Comparison of ENCODE assay signal across 7 cellular contexts in genomic region chr5:846602-847091, GRCh38. TPM values are rescaled to one million over a fixed set of nuclear protein-coding genes. Genes with fewer than 3 reads are reported as not detected.
DNase-seq lines count a peak whose midpoint lies in the region; ATAC-seq and TF ChIP-seq lines count a peak whose summit lies in the region.
"Not testable (repeated sequence)": the region's sequence is repeated elsewhere in the genome, so short reads cannot be mapped to it uniquely, and the experiment has no call there.

No MANE protein-coding gene starts in this region.

- not testable (repeated sequence) for H3K4me1 Mint-ChIP-seq in T-helper 17 cell; activated CD8-positive, alpha-beta memory T cell treated with anti-CD3 and anti-CD28 coated beads, Interleukin-2, amount 10 ng/mL, durations not matched to agents 7 days and 5 days; stimulated activated effector memory CD8-positive, alpha-beta T cell treated with anti-CD3 and anti-CD28 coated beads, Interleukin-12 subunit alpha, Interleukin-12 subunit beta, amount 100 ng/mL, for 72 hours
- H3K4me1 Mint-ChIP-seq in neural crest cell: peaks cover 21% of the 10 kb centered on the region

- not testable (repeated sequence) for H3K4me3 Mint-ChIP-seq in T-helper 17 cell; activated CD8-positive, alpha-beta memory T cell treated with anti-CD3 and anti-CD28 coated beads, Interleukin-2, amount 10 ng/mL, durations not matched to agents 7 days and 5 days; neural crest cell; stimulated activated effector memory CD8-positive, alpha-beta T cell treated with anti-CD3 and anti-CD28 coated beads, Interleukin-12 subunit alpha, Interleukin-12 subunit beta, amount 100 ng/mL, for 72 hours

- ATAC-seq in GM18517 (IDR thresholded peaks at IDR 0.05; ENCODE audit: unreplicated experiment): peak; percentile 64
- peak; percentile 53 for ATAC-seq in T-helper 17 cell
- ATAC-seq in activated CD8-positive, alpha-beta memory T cell treated with anti-CD3 and anti-CD28 coated beads, Interleukin-2, amount 10 ng/mL, durations not matched to agents 7 days and 5 days: not testable (repeated sequence)
- ATAC-seq in activated naive CD4-positive, alpha-beta T cell treated with anti-CD3 and anti-CD28 coated beads, Interleukin-2, amount 50 U/mL, for 72 hours: peak; percentile 27 to 79
- peak; percentile 50 for ATAC-seq in stimulated activated effector memory CD8-positive, alpha-beta T cell treated with anti-CD3 and anti-CD28 coated beads, Interleukin-12 subunit alpha, Interleukin-12 subunit beta, amount 100 ng/mL, for 72 hours

- not testable (repeated sequence) for H3K27me3 Mint-ChIP-seq in T-helper 17 cell; activated CD8-positive, alpha-beta memory T cell treated with anti-CD3 and anti-CD28 coated beads, Interleukin-2, amount 10 ng/mL, durations not matched to agents 7 days and 5 days
- H3K27me3 Mint-ChIP-seq in neural crest cell (ENCODE audit: low read depth): peaks cover 10% of the 10 kb centered on the region

- intact Hi-C loops in cardiac septum (cut with DNase I): loop anchor here (5.0 kb wide), 1 partner anchor 84 kb away; no protein-coding TSS in a partner anchor

- H3K9me3 Mint-ChIP-seq in activated CD8-positive, alpha-beta memory T cell treated with anti-CD3 and anti-CD28 coated beads, Interleukin-2, amount 10 ng/mL, durations not matched to agents 7 days and 5 days (ENCODE audit: low read depth); activated naive CD4-positive, alpha-beta T cell treated with anti-CD3 and anti-CD28 coated beads, Interleukin-2, amount 50 U/mL, for 72 hours; neural crest cell; stimulated activated effector memory CD8-positive, alpha-beta T cell treated with anti-CD3 and anti-CD28 coated beads, Interleukin-12 subunit alpha, Interleukin-12 subunit beta, amount 100 ng/mL, for 72 hours: not testable (repeated sequence)

- DNase-seq in T-helper 17 cell (peak in 2 of 3 donors; percentile 14 to 27), cardiac septum (ENCODE audit: low spot score) (peak; percentile 77)
- peak; percentile 57 for DNase-seq in activated CD8-positive, alpha-beta memory T cell treated with anti-CD3 and anti-CD28 coated beads, Interleukin-2, amount 10 ng/mL, durations not matched to agents 7 days and 5 days
- DNase-seq in activated naive CD4-positive, alpha-beta T cell treated with anti-CD3 and anti-CD28 coated beads, Interleukin-2, amount 50 U/mL, for 72 hours (ENCODE audit: low spot score in 2 of 2): peak in 1 of 2 donors; percentile 74
- DNase-seq in neural crest cell (ENCODE audit: low read depth, low spot score); stimulated activated effector memory CD8-positive, alpha-beta T cell treated with anti-CD3 and anti-CD28 coated beads, Interleukin-12 subunit alpha, Interleukin-12 subunit beta, amount 100 ng/mL, for 72 hours (ENCODE audit: low spot score in 2 of 2): not testable (repeated sequence)

- H3K9me3 ChIP-seq in T-helper 17 cell (ENCODE audit: control insufficient read depth, low read length, poor library complexity, severe bottlenecking): not testable (repeated sequence)

- TF ChIP-seq CTCF in neural crest cell (conservative IDR thresholded peaks at IDR 0.05): not testable (repeated sequence)

- H3K27ac Mint-ChIP-seq in T-helper 17 cell (peak overlapping the region; percentile 61), neural crest cell (ENCODE audit: unreplicated experiment) (peak overlapping the region; percentile 17)
- H3K27ac Mint-ChIP-seq in activated CD8-positive, alpha-beta memory T cell treated with anti-CD3 and anti-CD28 coated beads, Interleukin-2, amount 10 ng/mL, durations not matched to agents 7 days and 5 days: not testable (repeated sequence)
- H3K27ac Mint-ChIP-seq in activated naive CD4-positive, alpha-beta T cell treated with anti-CD3 and anti-CD28 coated beads, Interleukin-2, amount 50 U/mL, for 72 hours: peak overlapping the region in 1 of 2 donors; percentile 78
- peak overlapping the region; percentile 15 for H3K27ac Mint-ChIP-seq in stimulated activated effector memory CD8-positive, alpha-beta T cell treated with anti-CD3 and anti-CD28 coated beads, Interleukin-12 subunit alpha, Interleukin-12 subunit beta, amount 100 ng/mL, for 72 hours

- CTCF ChIA-PET in activated CD8-positive, alpha-beta memory T cell treated with anti-CD3 and anti-CD28 coated beads, Interleukin-2, amount 10 ng/mL, durations not matched to agents 7 days and 5 days (lab: Charles Lee): not testable (repeated sequence)

- not testable (repeated sequence) for H3K36me3 Mint-ChIP-seq in T-helper 17 cell (ENCODE audit: low read depth); activated CD8-positive, alpha-beta memory T cell treated with anti-CD3 and anti-CD28 coated beads, Interleukin-2, amount 10 ng/mL, durations not matched to agents 7 days and 5 days; activated naive CD4-positive, alpha-beta T cell treated with anti-CD3 and anti-CD28 coated beads, Interleukin-2, amount 50 U/mL, for 72 hours; neural crest cell (ENCODE audit: low read depth); stimulated activated effector memory CD8-positive, alpha-beta T cell treated with anti-CD3 and anti-CD28 coated beads, Interleukin-12 subunit alpha, Interleukin-12 subunit beta, amount 100 ng/mL, for 72 hours

RNA-seq across cellular contexts. Expression of gene ZDHHC11, which starts 4.1 kb away (rescaled TPM):
- total RNA-seq in T-helper 17 cell: 10 to 100 TPM; 27.7 to 37.1 TPM
- 10 to 100 TPM in 1 of 2 experiments, 1 to 10 TPM in 1; 9.9 to 10.6 TPM for total RNA-seq in activated CD8-positive, alpha-beta memory T cell treated with anti-CD3 and anti-CD28 coated beads, Interleukin-2, amount 10 ng/mL, durations not matched to agents 7 days and 5 days
- 10 to 100 TPM in 1 of 2 donors, 1 to 10 TPM in 1; 3.4 to 19.3 TPM for total RNA-seq in activated naive CD4-positive, alpha-beta T cell treated with anti-CD3 and anti-CD28 coated beads, Interleukin-2, amount 50 U/mL, for 72 hours
- total RNA-seq in cardiac septum: 10.6 TPM
- total RNA-seq in neural crest cell: 14.5 and 17.2 TPM in 2 replicates

RNA-seq across cellular contexts. Expression of gene BRD9, which starts 46.0 kb away (rescaled TPM):
- total RNA-seq in T-helper 17 cell (100 to 1,000 TPM; 179 to 200 TPM), cardiac septum (25.9 TPM), neural crest cell (77.3 and 80.1 TPM in 2 replicates)
- total RNA-seq in activated CD8-positive, alpha-beta memory T cell treated with anti-CD3 and anti-CD28 coated beads, Interleukin-2, amount 10 ng/mL, durations not matched to agents 7 days and 5 days: 10 to 100 TPM; 58.6 to 64.7 TPM
- 10 to 100 TPM; 60.4 to 61.7 TPM for total RNA-seq in activated naive CD4-positive, alpha-beta T cell treated with anti-CD3 and anti-CD28 coated beads, Interleukin-2, amount 50 U/mL, for 72 hours

RNA-seq across cellular contexts. Expression of gene TRIP13, which starts 46.0 kb away (rescaled TPM):
- total RNA-seq in T-helper 17 cell (1 to 10 TPM; 1.0 to 2.6 TPM), cardiac septum (0.57 TPM), neural crest cell (27.6 and 32.6 TPM in 2 replicates)
- 10 to 100 TPM; 33.0 to 38.8 TPM for total RNA-seq in activated CD8-positive, alpha-beta memory T cell treated with anti-CD3 and anti-CD28 coated beads, Interleukin-2, amount 10 ng/mL, durations not matched to agents 7 days and 5 days
- total RNA-seq in activated naive CD4-positive, alpha-beta T cell treated with anti-CD3 and anti-CD28 coated beads, Interleukin-2, amount 50 U/mL, for 72 hours: 10 to 100 TPM; 20.1 to 25.5 TPM
